ENCODE assay signal across 2 cellular contexts in genomic region chr2:109188485-109188868, GRCh38.
TF ChIP-seq lines count a peak whose summit lies in the region.

No MANE protein-coding gene starts in this region.

TF ChIP-seq in IMR-90, 13 proteins besides CTCF, POLR2A, EP300 and RAD21:
- no peak for TF ChIP-seq CHD1 (IDR thresholded peaks at IDR 0.05; ENCODE audit: low read depth, low read length)
- TF ChIP-seq MXI1 (IDR thresholded peaks at IDR 0.05; ENCODE audit: borderline replicate concordance, low read depth, low read length) = no peak
- TF ChIP-seq, protein P1, sequence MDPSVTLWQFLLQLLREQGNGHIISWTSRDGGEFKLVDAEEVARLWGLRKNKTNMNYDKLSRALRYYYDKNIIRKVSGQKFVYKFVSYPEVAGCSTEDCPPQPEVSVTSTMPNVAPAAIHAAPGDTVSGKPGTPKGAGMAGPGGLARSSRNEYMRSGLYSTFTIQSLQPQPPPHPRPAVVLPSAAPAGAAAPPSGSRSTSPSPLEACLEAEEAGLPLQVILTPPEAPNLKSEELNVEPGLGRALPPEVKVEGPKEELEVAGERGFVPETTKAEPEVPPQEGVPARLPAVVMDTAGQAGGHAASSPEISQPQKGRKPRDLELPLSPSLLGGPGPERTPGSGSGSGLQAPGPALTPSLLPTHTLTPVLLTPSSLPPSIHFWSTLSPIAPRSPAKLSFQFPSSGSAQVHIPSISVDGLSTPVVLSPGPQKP (IDR thresholded peaks at IDR 0.05; ENCODE audit: borderline replicate concordance, low read depth, low read length) = no peak
- no peak for TF ChIP-seq SMC3 (IDR thresholded peaks at IDR 0.05; ENCODE audit: low read depth, low read length)
- no peak for TF ChIP-seq CEBPB (IDR thresholded peaks at IDR 0.05; ENCODE audit: low read depth, low read length)
- TF ChIP-seq MAZ (IDR thresholded peaks at IDR 0.05; ENCODE audit: borderline replicate concordance, low read depth, low read length) = no peak
- no peak for TF ChIP-seq BHLHE40 (IDR thresholded peaks at IDR 0.05; ENCODE audit: low read depth, low read length)
- no peak for TF ChIP-seq MAFK (IDR thresholded peaks at IDR 0.05; ENCODE audit: low read depth, low read length)
TF ChIP-seq in IMR-90: peak in this region for 0.

TF ChIP-seq in H1, 55 proteins besides CTCF, POLR2A, EP300 and RAD21:
- TF ChIP-seq TEAD4 (IDR thresholded peaks at IDR 0.05; ENCODE audit: low read depth, low read length) (0 out of 2 replicates have a peak, but pooled peaks have one; percentile 49), SP2 (IDR thresholded peaks at IDR 0.05; ENCODE audit: low read length) (no peak)
